Comparison of ENCODE assay signal across 9 cellular contexts in genomic region chr12:66900616-66901015, GRCh38.
DNase-seq lines count a peak whose midpoint lies in the region.
"Had no signal": no experiment of that assay in that cellular context is flagged by ENCODE, and none has a peak within 500 bp of the region (broad histone marks: within the 10 kb centered on the region; RNA-seq: fewer than 3 reads in every experiment).

No MANE protein-coding gene starts in this region.

- peak; percentile 18 for DNase-seq in DMS79 treated with DMSO at 0.1 percent for 48 hours (lab: John Stamatoyannopoulos, UW)
- DNase-seq in DMS79 (lab: John Stamatoyannopoulos, UW): no peak
- DNase-seq in NCI-H1092 treated with DMSO at 0.1 percent for 48 hours (lab: John Stamatoyannopoulos, UW): peak; percentile 41
- peak; percentile 68 for DNase-seq in NCI-H748 treated with DMSO at 0.1 percent for 48 hours (lab: John Stamatoyannopoulos, UW)
- peak; percentile 36 for DNase-seq in medulla oblongata (ENCODE audit: extremely low spot score)
- DNase-seq in epidermal melanocyte (ENCODE audit: insufficient read length, low spot score): no peak
- no peak for DNase-seq in stimulated activated CD4-positive, alpha-beta T cell treated with anti-CD3 and anti-CD28 coated beads, Interleukin-2, amount 100 ng/mL, for 24 hours
- DNase-seq in SW 1271 (lab: John Stamatoyannopoulos, UW): no peak
- DNase-seq: occipital lobe had no signal

Comparison
In these comparisons a context has a peak if more than half of its experiments do, and no peak if none do; other contexts are left out.
1. DNase-seq: peak in DMS79 treated with DMSO at 0.1 percent for 48 hours (single experiment), NCI-H1092 treated with DMSO at 0.1 percent for 48 hours (single experiment), NCI-H748 treated with DMSO at 0.1 percent for 48 hours (single experiment) and medulla oblongata (single experiment); none in DMS79 (single experiment), epidermal melanocyte (single experiment), stimulated activated CD4-positive, alpha-beta T cell treated with anti-CD3 and anti-CD28 coated beads, Interleukin-2, amount 100 ng/mL, for 24 hours (0 of 2) and SW 1271 (0 of 2).